Comparison of ENCODE assay signal across 9 cellular contexts in genomic region chr1:21323091-21323490, GRCh38. TPM values are rescaled to one million over a fixed set of nuclear protein-coding genes. Genes with fewer than 3 reads are reported as not detected.
DNase-seq lines count a peak whose midpoint lies in the region; ATAC-seq and TF ChIP-seq lines count a peak whose summit lies in the region.
"Had no signal": no experiment of that assay in that cellular context is flagged by ENCODE, and none has a peak within 500 bp of the region (broad histone marks: within the 10 kb centered on the region; RNA-seq: fewer than 3 reads in every experiment).

No MANE protein-coding gene starts in this region.

- WGBS in right cardiac atrium = 27% methylated on average over 7 of the region's 7 CpGs

- H3K4me3 Mint-ChIP-seq in activated naive CD8-positive, alpha-beta T cell = peak overlapping the region; percentile 53
- H3K4me3 Mint-ChIP-seq in stimulated activated naive B cell treated with anti-CD40 and anti-IgM and Interleukin-4, amounts not matched to agents 10 μg/mL and 1 μg/mL and 100 μg/mL, for 72 hours = no peak overlapping the region

- peaks cover 65% of the 10 kb centered on the region for H3K4me1 ChIP-seq in right cardiac atrium (ENCODE audit: control insufficient read depth, insufficient read depth, low read length)

- H3K27me3 ChIP-seq in HL-60 (ENCODE audit: insufficient read depth, poor library complexity, severe bottlenecking) (no peaks in the 10 kb centered on the region), right cardiac atrium (ENCODE audit: control insufficient read depth, insufficient read depth) (no peaks in the 10 kb centered on the region)

- H3K4me3 ChIP-seq in HL-60 (replicated peaks; ENCODE audit: insufficient read depth, low read length) (no peak overlapping the region), right cardiac atrium (ENCODE audit: low read length) (no peak overlapping the region)

- DNase-seq in HL-60 (ENCODE audit: low read depth in 1 of 2, low spot score in 1 of 2) (no peak), right cardiac atrium (peak in 2 of 3 donors; percentile 58 to 82), DMS53 treated with DMSO at 0.1 percent for 48 hours (lab: John Stamatoyannopoulos, UW; ENCODE audit: unreplicated experiment) (no peak), RKO (ENCODE audit: low spot score) (no peak), superior temporal gyrus (ENCODE audit: extremely low spot score) (no peak)
- no peak for DNase-seq in stimulated activated naive B cell treated with anti-CD40 and anti-IgM and Interleukin-4, amounts not matched to agents 10 μg/mL and 1 μg/mL and 100 μg/mL, for 72 hours
- DNase-seq: NCI-H1930 had no signal

- peak overlapping the region; percentile 88 for H3K27ac Mint-ChIP-seq in activated naive CD8-positive, alpha-beta T cell
- peak overlapping the region; percentile 52 for H3K27ac Mint-ChIP-seq in stimulated activated naive B cell treated with anti-CD40 and anti-IgM and Interleukin-4, amounts not matched to agents 10 μg/mL and 1 μg/mL and 100 μg/mL, for 72 hours

- H3K27me3 Mint-ChIP-seq in activated naive CD8-positive, alpha-beta T cell = no peaks in the 10 kb centered on the region
- H3K27me3 Mint-ChIP-seq in stimulated activated naive B cell treated with anti-CD40 and anti-IgM and Interleukin-4, amounts not matched to agents 10 μg/mL and 1 μg/mL and 100 μg/mL, for 72 hours = no peaks in the 10 kb centered on the region

- TF ChIP-seq CTCF in HL-60 (IDR thresholded peaks at IDR 0.05; ENCODE audit: insufficient read depth, low read length) = no peak

- H3K4me1 Mint-ChIP-seq in activated naive CD8-positive, alpha-beta T cell (ENCODE audit: low read depth) = peaks cover 75% of the 10 kb centered on the region
- H3K4me1 Mint-ChIP-seq in stimulated activated naive B cell treated with anti-CD40 and anti-IgM and Interleukin-4, amounts not matched to agents 10 μg/mL and 1 μg/mL and 100 μg/mL, for 72 hours = peaks cover 67 to 93% of the 10 kb centered on the region in 2 donors

- no peaks in the 10 kb centered on the region for H3K9me3 Mint-ChIP-seq in activated naive CD8-positive, alpha-beta T cell (ENCODE audit: low read depth)
- peaks cover 0 to under 1% of the 10 kb centered on the region in 2 donors for H3K9me3 Mint-ChIP-seq in stimulated activated naive B cell treated with anti-CD40 and anti-IgM and Interleukin-4, amounts not matched to agents 10 μg/mL and 1 μg/mL and 100 μg/mL, for 72 hours

- H3K27ac ChIP-seq in HL-60 (replicated peaks) (peak overlapping the region; percentile 28; the same call in 1 of the 2 replicates), right cardiac atrium (ENCODE audit: low read length) (peak overlapping the region; percentile 61)

- H3K9me3 ChIP-seq in right cardiac atrium (ENCODE audit: control insufficient read depth, low read length) = no peaks in the 10 kb centered on the region

- H3K36me3 Mint-ChIP-seq in activated naive CD8-positive, alpha-beta T cell = peaks cover 5% of the 10 kb centered on the region
- peaks cover 15 to 30% of the 10 kb centered on the region in 2 donors for H3K36me3 Mint-ChIP-seq in stimulated activated naive B cell treated with anti-CD40 and anti-IgM and Interleukin-4, amounts not matched to agents 10 μg/mL and 1 μg/mL and 100 μg/mL, for 72 hours

- intact Hi-C loops in right cardiac atrium (cut with DNase I) = loop anchor here in 1 of 4 donors (10.0 kb wide), 1 partner anchor 58 kb away; no protein-coding TSS in a partner anchor

- ATAC-seq in right cardiac atrium (no peak), HG02870 (IDR thresholded peaks at IDR 0.05; ENCODE audit: unreplicated experiment) (no peak)
- ATAC-seq in stimulated activated naive B cell treated with anti-CD40 and anti-IgM and Interleukin-4, amounts not matched to agents 10 μg/mL and 1 μg/mL and 100 μg/mL, for 72 hours (replicated peaks) = no peak

RNA-seq across cellular contexts. Expression of gene ECE1, which starts 32.8 kb away (rescaled TPM):
- total RNA-seq in right cardiac atrium = 100 to 1,000 TPM in 3 of 4 donors, 10 to 100 TPM in 1; 99.1 to 158 (median 114) TPM
- 76.2 TPM for polyA plus RNA-seq in right cardiac atrium

Comparison
In these comparisons a context has a peak if more than half of its experiments do, and no peak if none do; other contexts are left out.
1. DNase-seq: peak in right cardiac atrium (2 of 3); none in HL-60 (0 of 2), stimulated activated naive B cell treated with anti-CD40 and anti-IgM and Interleukin-4, amounts not matched to agents 10 μg/mL and 1 μg/mL and 100 μg/mL, for 72 hours (single experiment), DMS53 treated with DMSO at 0.1 percent for 48 hours (single experiment), RKO (single experiment) and superior temporal gyrus (single experiment).